In genomic region chr2:146665801-146666200, GRCh38 we compare ENCODE assay signal across 22 cellular contexts.
A peak's percentile ranks its signal among the peaks of the same experiment; 100 is the strongest.
DNase-seq lines count a peak whose midpoint lies in the region; ATAC-seq lines count a peak whose summit lies in the region.
"Had no signal": no experiment of that assay in that cellular context is flagged by ENCODE, and none has a peak within 500 bp of the region (broad histone marks: within the 10 kb centered on the region; RNA-seq: fewer than 3 reads in every experiment).

No MANE protein-coding gene starts in this region.

- no peak for ATAC-seq in HG02571 (IDR thresholded peaks at IDR 0.05; ENCODE audit: unreplicated experiment)
- no peak for ATAC-seq in GM18498 (IDR thresholded peaks at IDR 0.05; ENCODE audit: unreplicated experiment)
- ATAC-seq: CD8-positive, alpha-beta T cell; Panc1 had no signal

- no peak overlapping the region for H3K4me2 ChIP-seq in GM23248 (ENCODE audit: unreplicated experiment)
- H3K4me2 ChIP-seq: KMS-11 had no signal

- DNase-seq in GM23248, result peak; percentile 5
- peak; percentile 24 for DNase-seq in adipocyte (ENCODE audit: low read depth)
- no peak for DNase-seq in epithelial cell of prostate (ENCODE audit: low read depth, low spot score)
- no peak for DNase-seq in hypothalamus (lab: John Stamatoyannopoulos, UW)
- DNase-seq in activated naive CD4-positive, alpha-beta T cell (lab: John Stamatoyannopoulos, UW), result no peak
- DNase-seq: Caco-2; CD8-positive, alpha-beta T cell; H7; NCI-H1092; NCI-H1417 treated with DMSO at 0.1 percent for 48 hours; NCI-H1694 treated with DMSO at 0.1 percent for 48 hours; NCI-H2081; NCI-H2227 treated with DMSO at 0.1 percent for 48 hours; NCI-H510A; NCI-H69; SHP77 had no signal

- no peaks in the 10 kb centered on the region for H3K79me2 ChIP-seq in GM23248 (ENCODE audit: insufficient read depth)

- in situ Hi-C loops in GM23248 (cut with MboI), result loop anchor here (25.0 kb wide), 1 partner anchor 354 kb away; no protein-coding TSS in a partner anchor

- no peak overlapping the region for H2AFZ ChIP-seq in GM23248

- H3F3A ChIP-seq in GM23248 (ENCODE audit: insufficient read depth), result no peaks in the 10 kb centered on the region

- H3K27ac ChIP-seq in GM23248 (no peak overlapping the region), epithelial cell of prostate (peak overlapping the region; percentile 19)
- H3K27ac ChIP-seq: C4-2B, KMS-11, RWPE1 had no signal

- H4K20me1 ChIP-seq in GM23248 (ENCODE audit: insufficient read depth), result no peaks in the 10 kb centered on the region

- H3K9ac ChIP-seq in GM23248 (no peak overlapping the region), adipocyte (ENCODE audit: low read length) (no peak overlapping the region)
- H3K9ac ChIP-seq: KMS-11 had no signal

- H3K9me3 ChIP-seq in GM23248 (ENCODE audit: low read depth) (no peaks in the 10 kb centered on the region), adipocyte (ENCODE audit: control insufficient read depth, low read length) (no peaks in the 10 kb centered on the region)
- H3K9me3 ChIP-seq: Caco-2 had no signal

- H3K4me3 ChIP-seq in GM23248, result no peak overlapping the region
- no peak overlapping the region for H3K4me3 ChIP-seq in adipocyte (ENCODE audit: low read length)

- H3K36me3 ChIP-seq in GM23248 (ENCODE audit: low read depth) (no peaks in the 10 kb centered on the region), adipocyte (ENCODE audit: control insufficient read depth, insufficient read depth, low read length, severe bottlenecking) (no peaks in the 10 kb centered on the region)

- H3K4me1 ChIP-seq in GM23248 (ENCODE audit: insufficient read depth) (peaks cover 12% of the 10 kb centered on the region), adipocyte (ENCODE audit: control insufficient read depth, insufficient read depth, low read length) (no peaks in the 10 kb centered on the region)
- H3K4me1 ChIP-seq: Caco-2 had no signal

- H3K27me3 ChIP-seq in GM23248 (replicated peaks; ENCODE audit: insufficient read depth) (no peaks in the 10 kb centered on the region), adipocyte (replicated peaks; ENCODE audit: control insufficient read depth, insufficient read depth, low read length) (no peaks in the 10 kb centered on the region)

- no peaks in the 10 kb centered on the region for H3K9me2 ChIP-seq in GM23248 (ENCODE audit: insufficient read depth)

Comparison
In these comparisons a context has a peak if more than half of its experiments do, and no peak if none do; other contexts are left out.
1. DNase-seq: peak in GM23248 (single experiment) and adipocyte (single experiment); none in epithelial cell of prostate (single experiment), hypothalamus (0 of 51) and activated naive CD4-positive, alpha-beta T cell (0 of 4).